18 cellular contexts compared by ENCODE assay signal in the genomic region with DNA sequence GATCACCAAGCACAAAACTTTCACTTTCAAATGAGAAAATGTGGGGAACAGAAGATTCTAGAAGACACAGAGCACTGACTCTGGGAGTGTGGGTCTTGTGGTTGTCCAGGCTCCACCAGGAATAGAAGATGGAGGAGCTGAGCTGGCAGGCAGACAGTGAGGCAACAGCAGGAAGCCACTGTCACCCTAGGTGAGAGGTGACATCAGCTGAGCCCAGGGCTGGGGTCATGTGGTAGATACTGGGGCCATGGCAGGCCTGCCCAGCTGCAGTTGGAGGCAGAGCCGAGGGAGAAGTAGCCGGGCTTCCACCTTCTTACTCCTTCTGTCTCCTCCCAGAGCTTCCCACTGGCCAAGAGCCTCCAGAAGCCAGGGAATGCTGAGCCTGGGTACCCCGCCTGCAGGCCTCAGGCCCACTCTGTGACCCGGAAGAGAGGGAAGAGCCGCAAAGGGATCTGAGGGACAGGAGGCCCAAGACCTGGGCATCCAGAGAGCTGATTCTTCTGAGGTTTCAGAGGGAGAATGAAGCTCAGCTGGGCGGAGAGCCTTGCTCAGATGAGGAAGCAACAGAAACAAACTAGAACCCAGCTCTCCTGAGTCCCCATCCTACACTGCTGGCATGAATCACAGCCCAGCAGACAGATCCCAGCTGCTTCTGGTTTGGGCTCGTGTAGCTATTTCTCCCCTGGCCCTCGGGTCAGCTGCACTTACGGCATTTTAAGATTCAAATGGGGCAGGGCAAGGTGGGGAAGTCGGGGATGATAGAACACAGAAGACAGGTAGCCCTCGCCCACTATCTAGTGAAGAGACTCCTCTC. TPM values are rescaled to one million over a fixed set of nuclear protein-coding genes. Genes with fewer than 3 reads are reported as not detected.
DNase-seq lines count a peak whose midpoint lies in the region; ATAC-seq, FAIRE-seq and TF ChIP-seq lines count a peak whose summit lies in the region.
"Had no signal": no experiment of that assay in that cellular context is flagged by ENCODE, and none has a peak within 500 bp of the region (broad histone marks: within the 10 kb centered on the region; RNA-seq: fewer than 3 reads in every experiment).

No MANE protein-coding gene starts in this region.

- H3K27me3 ChIP-seq in Panc1 (ENCODE audit: control insufficient read depth, insufficient read depth, low read length) (no peaks in the 10 kb centered on the region), heart right ventricle (no peaks in the 10 kb centered on the region), neuronal stem cell (ENCODE audit: control insufficient read depth in 3 of 3, insufficient read depth in 3 of 3, low read depth in 1 of 3, low read length in 3 of 3) (no peaks in the 10 kb centered on the region)

- H4K91ac ChIP-seq in neuronal stem cell (ENCODE audit: low read depth, low read length, poor library complexity), result no peak overlapping the region

- H3K9ac ChIP-seq in neuronal stem cell (ENCODE audit: low read depth, low read length, poor library complexity) (no peak overlapping the region), kidney (ENCODE audit: low read length in 2 of 2) (no peak overlapping the region)

- H3K4me1 Mint-ChIP-seq in mesothelial cell of epicardium, result peaks cover 31% of the 10 kb centered on the region

- peak; percentile 47 for DNase-seq in CD1c-positive myeloid dendritic cell (ENCODE audit: extremely low spot score)
- no peak for DNase-seq in Panc1 (ENCODE audit: low read depth, low spot score)
- peak in 1 of 2 donors; percentile 28 for DNase-seq in heart right ventricle
- DNase-seq in neuronal stem cell (ENCODE audit: low spot score), result no peak
- no peak for DNase-seq in mesothelial cell of epicardium (ENCODE audit: low spot score in 2 of 2, unreplicated experiment in 2 of 2)
- no peak for DNase-seq in kidney
- DNase-seq: activated CD4-positive, alpha-beta T cell treated with anti-CD3 and anti-CD28 coated beads for 1 hour; activated effector memory CD4-positive, alpha-beta T cell treated with anti-CD3 and anti-CD28 coated beads, Interleukin-2, amount 50 U/mL, for 16 hours; EL; erythroblast; NCI-H1436; NCI-H2171; NCI-H69; OCI-M1; T-helper 9 cell had no signal

- FAIRE-seq in kidney (lab: Jason Lieb, UNC), result no peak

- no peak for TF ChIP-seq CTCF in Panc1 (IDR thresholded peaks at IDR 0.05)
- TF ChIP-seq CTCF in heart right ventricle (IDR thresholded peaks at IDR 0.05), result no peak
- no peak for TF ChIP-seq CTCF in mesothelial cell of epicardium (IDR thresholded peaks at IDR 0.05; ENCODE audit: unreplicated experiment)
- TF ChIP-seq CTCF in kidney (IDR thresholded peaks at IDR 0.05; ENCODE audit: borderline replicate concordance, extremely low read depth, insufficient read depth), result no peak

- POLR2A ChIA-PET in Panc1 (lab: Charles Lee), result no interaction called here

- no peaks in the 10 kb centered on the region for H3K9me3 Mint-ChIP-seq in mesothelial cell of epicardium
- H3K9me3 Mint-ChIP-seq: stimulated activated naive CD8-positive, alpha-beta T cell treated with anti-CD3 and anti-CD28 coated beads, Interleukin-15, Interleukin-2, amounts not matched to agents 100 ng/mL and 50 ng/mL, for 24 hours had no signal

- H3K4me2 ChIP-seq in neuronal stem cell (ENCODE audit: insufficient read depth, low read length, poor library complexity, severe bottlenecking), result no peak overlapping the region

- no peak overlapping the region for H2BK120ac ChIP-seq in neuronal stem cell (ENCODE audit: low read depth, low read length)

- H3K4ac ChIP-seq in neuronal stem cell (ENCODE audit: low read length), result no peak overlapping the region

- WGBS in heart right ventricle, 2 donors, result 77 to 88% methylated on average over 11 of the region's 11 CpGs
- no CpG with 5 or more reads among the region's 11 CpGs for WGBS in neuronal stem cell (ENCODE audit: extremely low coverage in 2 of 2, insufficient read length in 2 of 2, insufficient replicate concordance in 1 of 2), 2 donors

- no peak overlapping the region for H2BK12ac ChIP-seq in neuronal stem cell (ENCODE audit: low read length)

- H3K14ac ChIP-seq in neuronal stem cell (ENCODE audit: low read length), result no peak overlapping the region

- peak overlapping the region; percentile 15 for H2AFZ ChIP-seq in neuronal stem cell (ENCODE audit: low read length)

- no peaks in the 10 kb centered on the region for H3K36me3 Mint-ChIP-seq in mesothelial cell of epicardium

- H3K4me3 ChIP-seq in Panc1 (ENCODE audit: low read depth in 2 of 2, low read length in 2 of 2) (no peak overlapping the region), heart right ventricle (no peak overlapping the region), neuronal stem cell (ENCODE audit: low read length in 2 of 2) (no peak overlapping the region), kidney (ENCODE audit: low read length in 2 of 2) (no peak overlapping the region)

- no peak overlapping the region for H2AK5ac ChIP-seq in neuronal stem cell (ENCODE audit: low read depth, low read length)

- no peaks in the 10 kb centered on the region for H3K79me1 ChIP-seq in neuronal stem cell (ENCODE audit: low read depth, low read length)

- no peak overlapping the region for H4K8ac ChIP-seq in neuronal stem cell (ENCODE audit: low read depth, low read length)

- H3K27me3 Mint-ChIP-seq in mesothelial cell of epicardium (ENCODE audit: low read depth), result no peaks in the 10 kb centered on the region

- CTCF ChIA-PET in Panc1 (lab: Charles Lee), result interaction anchor here (0.6 to 0.7 kb wide), 2 partner anchors 51 to 71 kb away, joined by 3 to 9 read pairs; no protein-coding TSS in a partner anchor

- H3K4me3 Mint-ChIP-seq in mesothelial cell of epicardium, result no peak overlapping the region
- H3K4me3 Mint-ChIP-seq: stimulated activated naive CD8-positive, alpha-beta T cell treated with anti-CD3 and anti-CD28 coated beads, Interleukin-15, Interleukin-2, amounts not matched to agents 100 ng/mL and 50 ng/mL, for 24 hours had no signal

- H3K9me3 ChIP-seq in Panc1 (ENCODE audit: control insufficient read depth, insufficient read depth, low read depth, low read length), result no peaks in the 10 kb centered on the region
- H3K9me3 ChIP-seq in heart right ventricle, result no peaks in the 10 kb centered on the region
- no peaks in the 10 kb centered on the region for H3K9me3 ChIP-seq in neuronal stem cell (replicated peaks in 1 of 2; ENCODE audit: control insufficient read depth in 2 of 2, insufficient read depth in 1 of 2, low read depth in 1 of 2, low read length in 2 of 2)
- H3K9me3 ChIP-seq in kidney (ENCODE audit: control insufficient read depth in 1 of 2, low read length in 2 of 2), result no peaks in the 10 kb centered on the region

- no peaks in the 10 kb centered on the region for H3K36me3 ChIP-seq in Panc1 (ENCODE audit: control insufficient read depth, insufficient read depth, low read length)
- H3K36me3 ChIP-seq in heart right ventricle, result no peaks in the 10 kb centered on the region
- no peaks in the 10 kb centered on the region for H3K36me3 ChIP-seq in neuronal stem cell (replicated peaks in 1 of 2; ENCODE audit: control insufficient read depth in 2 of 2, insufficient read depth in 2 of 2, low read length in 2 of 2)
- H3K36me3 ChIP-seq in kidney (ENCODE audit: control insufficient read depth in 1 of 2, insufficient read depth in 2 of 2, low read length in 2 of 2), result no peaks in the 10 kb centered on the region

- no peak for ATAC-seq in Panc1
- peak; percentile 46 to 81 (median 64) for ATAC-seq in heart right ventricle
- no peak for ATAC-seq in GM21529 (IDR thresholded peaks at IDR 0.05; ENCODE audit: unreplicated experiment)
- no peak for ATAC-seq in GM19351 (IDR thresholded peaks at IDR 0.05; ENCODE audit: unreplicated experiment)

- H3K4me1 ChIP-seq in Panc1 (ENCODE audit: control insufficient read depth, insufficient read depth, low read length) (peaks cover 12% of the 10 kb centered on the region; the same call in 1 of the 2 replicates), heart right ventricle (peaks cover 0 to 58% (median 14%) of the 10 kb centered on the region in 9 donors), neuronal stem cell (ENCODE audit: control insufficient read depth in 2 of 2, insufficient read depth in 1 of 2, low read depth in 1 of 2, low read length in 2 of 2) (peaks cover 6 to 15% of the 10 kb centered on the region in 2 donors), kidney (ENCODE audit: control insufficient read depth in 1 of 2, insufficient read depth in 1 of 2, low read depth in 1 of 2, low read length in 2 of 2) (peaks cover 0 to 12% of the 10 kb centered on the region in 2 donors)

- no peak overlapping the region for H2BK15ac ChIP-seq in neuronal stem cell (ENCODE audit: low read length)

- no TSS peak for BruUV-seq in Panc1 (replicated peaks; lab: Mats Ljungman, UMichigan)

- H2BK5ac ChIP-seq in neuronal stem cell (ENCODE audit: low read length), result no peak overlapping the region

- H3K23ac ChIP-seq in neuronal stem cell (ENCODE audit: low read depth, low read length, poor library complexity), result no peak overlapping the region

- intact Hi-C loops in Panc1 (cut with micrococcal nuclease; ENCODE audit: unreplicated experiment) (no loop called here), heart right ventricle (cut with DNase I) (no loop called here), kidney (cut with DNase I) (no loop called here)

- H3K27ac ChIP-seq in Panc1 (ENCODE audit: low read length), result peak overlapping the region; percentile 2; the same call in 1 of the 2 replicates
- peak overlapping the region in 9 of 10 donors; percentile 52 to 79 (median 66) for H3K27ac ChIP-seq in heart right ventricle
- no peak overlapping the region for H3K27ac ChIP-seq in neuronal stem cell (replicated peaks; ENCODE audit: low read length)
- H3K27ac ChIP-seq in kidney (ENCODE audit: low read depth in 2 of 2, low read length in 2 of 2), result no peak overlapping the region

- H3K18ac ChIP-seq in neuronal stem cell (ENCODE audit: low read length), result peak overlapping the region; percentile 15

- H3K27ac Mint-ChIP-seq in mesothelial cell of epicardium, result no peak overlapping the region
- H3K27ac Mint-ChIP-seq: stimulated activated naive CD8-positive, alpha-beta T cell treated with anti-CD3 and anti-CD28 coated beads, Interleukin-15, Interleukin-2, amounts not matched to agents 100 ng/mL and 50 ng/mL, for 24 hours had no signal

- in situ Hi-C loops in Panc1 (cut with HindIII; ENCODE audit: low pct_unique_long_range_greater_than_20kb, low sequenced_read_pairs), result no loop called here

RNA-seq across cellular contexts. Expression of a gene that starts 39.8 kb away (rescaled TPM):
- total RNA-seq in Panc1 (2021; ENCODE audit: unreplicated experiment) (107 TPM), heart right ventricle (10 to 100 TPM in 9 of 10 donors, 1 to 10 TPM in 1; 9.9 to 16.2 (median 11.8) TPM), mesothelial cell of epicardium (25.8 to 29.7 TPM (median 26.2 TPM) in 3 replicates), kidney (54.8 TPM)
- 57.3 TPM for polyA plus RNA-seq in Panc1 (2012; ENCODE audit: insufficient read length)
- polyA plus RNA-seq in heart right ventricle (10 to 100 TPM in 1 of 2 donors, 1 to 10 TPM in 1; 5.4 to 17.3 TPM), kidney (ENCODE audit: insufficient read depth, low read depth, low replicate concordance) (26.2 TPM)
- 24.8 TPM for polyA plus RNA-seq in neuronal stem cell (2013, experiment 1 of 2)
- polyA plus RNA-seq in neuronal stem cell (2013, experiment 2 of 2), result 26.3 TPM

Comparison
In these comparisons a context has a peak if more than half of its experiments do, and no peak if none do; other contexts are left out.
1. ATAC-seq: peak in heart right ventricle (8 of 8); none in Panc1 (single experiment), GM21529 (single experiment) and GM19351 (single experiment).
2. H3K27ac ChIP-seq: peak in Panc1 (single experiment) and heart right ventricle (9 of 10); none in neuronal stem cell (single experiment) and kidney (0 of 2).